Comparison of ENCODE assay signal across 8 cellular contexts in genomic region chr10:73529089-73529832, GRCh38. TPM values are rescaled to one million over a fixed set of nuclear protein-coding genes. Genes with fewer than 3 reads are reported as not detected.
DNase-seq lines count a peak whose midpoint lies in the region; ATAC-seq and TF ChIP-seq lines count a peak whose summit lies in the region.

No MANE protein-coding gene starts in this region.

- peak; percentile 75 for TF ChIP-seq CTCF in GM10248 (IDR thresholded peaks at IDR 0.05; ENCODE audit: control extremely low read depth, extremely low read depth, low read depth, missing control alignments)
- TF ChIP-seq CTCF in Panc1 (IDR thresholded peaks at IDR 0.05) = peak; percentile 87
- peak; percentile 98 for TF ChIP-seq CTCF in neural crest cell (conservative IDR thresholded peaks at IDR 0.05)
- peak; percentile 69 to 91 (median 82) for TF ChIP-seq CTCF in tibial nerve (IDR thresholded peaks at IDR 0.05)

- H3K36me3 ChIP-seq in Panc1 (ENCODE audit: control insufficient read depth, insufficient read depth, low read length) (no peaks in the 10 kb centered on the region), tibial nerve (peaks cover 0 to 70% (median 0%) of the 10 kb centered on the region in 3 donors)

- ATAC-seq in Panc1 (peak; percentile 98), GM18870 (IDR thresholded peaks at IDR 0.05; ENCODE audit: unreplicated experiment) (no peak)
- peak; percentile 83 to 87 for ATAC-seq in activated T-cell treated with anti-CD3 and anti-CD28 coated beads, Interleukin-2, amount 50 U/mL, for 72 hours (replicated peaks in 1 of 2)

- no peak overlapping the region for H3K27ac Mint-ChIP-seq in activated T-cell treated with anti-CD3 and anti-CD28 coated beads, Interleukin-2, amount 50 U/mL, for 72 hours
- H3K27ac Mint-ChIP-seq in neural crest cell (ENCODE audit: unreplicated experiment) = no peak overlapping the region

- BruUV-seq in Panc1 (replicated peaks; lab: Mats Ljungman, UMichigan) = no TSS peak

- no peak overlapping the region for H3K4me3 ChIP-seq in Panc1 (ENCODE audit: low read depth in 2 of 2, low read length in 2 of 2)
- H3K4me3 ChIP-seq in tibial nerve = no peak overlapping the region

- CTCF ChIA-PET in GM10248 (lab: Yijun Ruan, JAX) (interaction anchor here (0.6 to 6.7 kb wide), 29 partner anchors 11 to 350 kb away, joined by 3 to 180 read pairs (median 5); partner anchors contain the start of genes CHCHD1, MYOZ1, PPP3CB and SEC24C), Panc1 (lab: Charles Lee) (interaction anchor here (0.6 to 1.8 kb wide), 3 partner anchors 22 to 115 kb away, joined by 3 to 23 read pairs (median 3); no protein-coding TSS in a partner anchor)

- H3K27ac ChIP-seq in Panc1 (ENCODE audit: low read length) (no peak overlapping the region), tibial nerve (peak overlapping the region in 1 of 4 donors; percentile 34)

- WGBS in tibial nerve, 2 donors = 91 to 98% methylated on average over 5 of the region's 5 CpGs

- no peaks in the 10 kb centered on the region for H3K4me1 Mint-ChIP-seq in activated T-cell treated with anti-CD3 and anti-CD28 coated beads, Interleukin-2, amount 50 U/mL, for 72 hours (ENCODE audit: low read depth)
- peaks cover 8% of the 10 kb centered on the region for H3K4me1 Mint-ChIP-seq in neural crest cell

- no peak overlapping the region for H3K4me3 Mint-ChIP-seq in activated T-cell treated with anti-CD3 and anti-CD28 coated beads, Interleukin-2, amount 50 U/mL, for 72 hours
- no peak overlapping the region for H3K4me3 Mint-ChIP-seq in neural crest cell

- no peaks in the 10 kb centered on the region for H3K9me3 ChIP-seq in Panc1 (ENCODE audit: control insufficient read depth, insufficient read depth, low read depth, low read length)
- H3K9me3 ChIP-seq in tibial nerve = no peaks in the 10 kb centered on the region

- TF ChIP-seq POLR2A in tibial nerve (IDR thresholded peaks at IDR 0.05) = no peak

- no peaks in the 10 kb centered on the region for H3K36me3 Mint-ChIP-seq in activated T-cell treated with anti-CD3 and anti-CD28 coated beads, Interleukin-2, amount 50 U/mL, for 72 hours (ENCODE audit: insufficient read depth in 2 of 2)
- H3K36me3 Mint-ChIP-seq in neural crest cell (ENCODE audit: low read depth) = no peaks in the 10 kb centered on the region

- no peaks in the 10 kb centered on the region for H3K9me3 Mint-ChIP-seq in activated T-cell treated with anti-CD3 and anti-CD28 coated beads, Interleukin-2, amount 50 U/mL, for 72 hours
- no peaks in the 10 kb centered on the region for H3K9me3 Mint-ChIP-seq in neural crest cell

- POLR2A ChIA-PET in GM10248 (lab: Yijun Ruan, JAX) (no interaction called here), Panc1 (lab: Charles Lee) (interaction anchor here (0.7 kb wide), 1 partner anchor 114 kb away, joined by 8 read pairs; no protein-coding TSS in a partner anchor)

- H3K4me1 ChIP-seq in Panc1 (ENCODE audit: control insufficient read depth, insufficient read depth, low read length) (no peaks in the 10 kb centered on the region), tibial nerve (peaks cover 0 to 3% (median 0%) of the 10 kb centered on the region in 4 donors)

- in situ Hi-C loops in Panc1 (cut with HindIII; ENCODE audit: low pct_unique_long_range_greater_than_20kb, low sequenced_read_pairs) = no loop called here

- no peaks in the 10 kb centered on the region for H3K27me3 Mint-ChIP-seq in activated T-cell treated with anti-CD3 and anti-CD28 coated beads, Interleukin-2, amount 50 U/mL, for 72 hours (ENCODE audit: low read depth)
- H3K27me3 Mint-ChIP-seq in neural crest cell (ENCODE audit: low read depth) = no peaks in the 10 kb centered on the region

- DNase-seq in GM10248 (ENCODE audit: extremely low spot score) (peak; percentile 82), Kasumi-1 (lab: John Stamatoyannopoulos, UW) (peak; percentile 98 to 99), Panc1 (ENCODE audit: low read depth, low spot score) (peak; percentile 48), fibroblast of peridontal ligament (ENCODE audit: extremely low read depth) (peak; percentile 85), neural crest cell (ENCODE audit: low read depth, low spot score) (peak; percentile 25), tibial nerve (ENCODE audit: low spot score in 2 of 2) (peak in 1 of 2 donors; percentile 74)
- DNase-seq in activated T-cell treated with anti-CD3 and anti-CD28 coated beads, Interleukin-2, amount 50 U/mL, for 72 hours = peak; percentile 43 to 58

- intact Hi-C loops in Panc1 (cut with micrococcal nuclease; ENCODE audit: unreplicated experiment) = loop anchor here (1.0 to 5.0 kb wide), 2 partner anchors 98 to 115 kb away; no protein-coding TSS in a partner anchor

- no peaks in the 10 kb centered on the region for H3K27me3 ChIP-seq in Panc1 (ENCODE audit: control insufficient read depth, insufficient read depth, low read length)
- H3K27me3 ChIP-seq in tibial nerve = no peaks in the 10 kb centered on the region

- TF ChIP-seq EP300 in tibial nerve (IDR thresholded peaks at IDR 0.05) = peak in 1 of 2 donors; percentile 22

RNA-seq across cellular contexts. Expression of gene PPP3CB, which starts 33.4 kb away (rescaled TPM):
- total RNA-seq in Panc1 (2021; ENCODE audit: unreplicated experiment) = 34.8 TPM
- 33.1 TPM for polyA plus RNA-seq in Panc1 (2012; ENCODE audit: insufficient read length)
- total RNA-seq in activated T-cell treated with anti-CD3 and anti-CD28 coated beads, Interleukin-2, amount 50 U/mL, for 72 hours = 10 to 100 TPM; 42.6 to 45.7 TPM
- 45.6 and 46.9 TPM in 2 replicates for total RNA-seq in neural crest cell
- 10 to 100 TPM; 47.1 to 75.6 (median 68.0) TPM for total RNA-seq in tibial nerve
